16 cellular contexts compared by ENCODE assay signal in the genomic region with DNA sequence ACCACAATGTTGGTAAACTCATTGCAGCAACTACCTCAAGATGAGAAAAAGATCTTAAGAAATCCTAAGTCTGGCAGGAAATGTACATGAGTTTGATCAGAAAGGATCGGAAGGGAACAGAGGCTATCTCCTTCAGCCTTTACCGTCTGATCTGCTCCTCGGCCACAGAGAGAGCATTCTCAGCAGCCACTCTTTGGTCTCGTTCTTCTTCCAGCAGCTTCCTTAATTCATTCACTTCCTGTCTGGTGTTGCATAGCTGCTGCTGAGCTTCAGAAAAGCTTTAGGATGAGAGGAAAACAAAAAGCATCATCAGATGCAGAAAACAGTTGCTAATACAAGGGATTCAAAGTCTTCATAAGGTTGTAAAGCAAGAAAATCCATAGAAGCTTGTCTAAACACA. TPM values are rescaled to one million over a fixed set of nuclear protein-coding genes. Genes with fewer than 3 reads are reported as not detected.
DNase-seq lines count a peak whose midpoint lies in the region; TF ChIP-seq lines count a peak whose summit lies in the region.
"Had no signal": no experiment of that assay in that cellular context is flagged by ENCODE, and none has a peak within 500 bp of the region (broad histone marks: within the 10 kb centered on the region; RNA-seq: fewer than 3 reads in every experiment).

No MANE protein-coding gene starts in this region.

- peak; percentile 33 for DNase-seq in Ammon's horn (ENCODE audit: low spot score)
- DNase-seq in HL-60 (ENCODE audit: low read depth in 1 of 2, low spot score in 1 of 2), result peak in 1 of 2 experiments; percentile 57
- DNase-seq in medulla oblongata (ENCODE audit: extremely low spot score), result peak; percentile 37
- DNase-seq in esophagus muscularis mucosa (ENCODE audit: extremely low spot score), result no peak
- no peak for DNase-seq in DMS153 treated with DMSO at 0.1 percent for 48 hours (lab: John Stamatoyannopoulos, UW; ENCODE audit: unreplicated experiment)
- no peak for DNase-seq in G401 (ENCODE audit: low spot score)
- DNase-seq in hepatocyte (ENCODE audit: low spot score), result no peak
- DNase-seq: COR-L47; DMS53; NCI-H187; NCI-H446; NK-92 treated with Interleukin-12 subunit alpha and Interleukin-12 subunit beta, amount 100 ng/mL, for 24 hours; SK-N-SH had no signal

- H3K27me3 ChIP-seq in HL-60 (ENCODE audit: insufficient read depth, poor library complexity, severe bottlenecking) (no peaks in the 10 kb centered on the region), esophagus muscularis mucosa (no peaks in the 10 kb centered on the region), hepatocyte (no peaks in the 10 kb centered on the region)

- no peak for TF ChIP-seq POLR2A in esophagus muscularis mucosa (IDR thresholded peaks at IDR 0.05; ENCODE audit: low read depth)

- no peak overlapping the region for H3K4me3 ChIP-seq in HL-60 (replicated peaks; ENCODE audit: insufficient read depth, low read length)
- H3K4me3 ChIP-seq in esophagus muscularis mucosa, result no peak overlapping the region
- H3K4me3 ChIP-seq in hepatocyte, result no peak overlapping the region
- H3K4me3 ChIP-seq: A549, HAP-1 had no signal

- no peak overlapping the region for H3K4me2 ChIP-seq in hepatocyte
- H3K4me2 ChIP-seq: A549, SK-N-SH had no signal

- peaks cover 56 to 100% (median 71%) of the 10 kb centered on the region in 4 donors for H3K36me3 ChIP-seq in esophagus muscularis mucosa
- peaks cover 4% of the 10 kb centered on the region for H3K36me3 ChIP-seq in hepatocyte (replicated peaks; ENCODE audit: insufficient read depth, low read depth)

- WGBS in esophagus muscularis mucosa, result 77% methylated on average over 4 of the region's 4 CpGs
- 90% methylated on average over 4 of the region's 4 CpGs for WGBS in hepatocyte (ENCODE audit: low lambda C conversion rate, missing lambda C conversion rate)

- no peaks in the 10 kb centered on the region for H3K9me2 ChIP-seq in hepatocyte (replicated peaks; ENCODE audit: insufficient read depth)
- H3K9me2 ChIP-seq: SK-N-SH had no signal

- H3K9me3 ChIP-seq in esophagus muscularis mucosa (no peaks in the 10 kb centered on the region), hepatocyte (ENCODE audit: low read depth) (no peaks in the 10 kb centered on the region)
- H3K9me3 ChIP-seq: A549, HAP-1, SK-N-SH had no signal

- TF ChIP-seq EP300 in esophagus muscularis mucosa (IDR thresholded peaks at IDR 0.05), result no peak

- peak overlapping the region; percentile 38 for H3K27ac ChIP-seq in HL-60 (replicated peaks)
- peak overlapping the region; percentile 13 for H3K27ac ChIP-seq in angular gyrus (ENCODE audit: low read depth, low read length)
- peak overlapping the region in 1 of 4 donors; percentile 9 for H3K27ac ChIP-seq in esophagus muscularis mucosa (replicated peaks in 1 of 4)
- no peak overlapping the region for H3K27ac ChIP-seq in hepatocyte
- H3K27ac ChIP-seq: A549 had no signal

- no peaks in the 10 kb centered on the region for H3K79me2 ChIP-seq in hepatocyte

- H3K4me1 ChIP-seq in esophagus muscularis mucosa (no peaks in the 10 kb centered on the region), hepatocyte (ENCODE audit: insufficient read depth) (no peaks in the 10 kb centered on the region)
- H3K4me1 ChIP-seq: A549, HAP-1 had no signal

- no peaks in the 10 kb centered on the region for H4K20me1 ChIP-seq in hepatocyte (ENCODE audit: insufficient read depth, poor library complexity, severe bottlenecking)

- no peak overlapping the region for H2AFZ ChIP-seq in hepatocyte

- intact Hi-C loops in esophagus muscularis mucosa (cut with DNase I), result no loop called here

- TF ChIP-seq CTCF in HL-60 (IDR thresholded peaks at IDR 0.05; ENCODE audit: insufficient read depth, low read length) (no peak), esophagus muscularis mucosa (IDR thresholded peaks at IDR 0.05) (no peak), hepatocyte (IDR thresholded peaks at IDR 0.05; ENCODE audit: poor library complexity) (no peak)

- in situ Hi-C loops in G401 (cut with HindIII; ENCODE audit: low sequenced_read_pairs), result no loop called here

RNA-seq across cellular contexts. Expression of gene HCLS1, which starts 6.6 kb away (rescaled TPM):
- total RNA-seq in esophagus muscularis mucosa (10 to 100 TPM; 20.5 to 71.7 (median 35.5) TPM), hepatocyte (1.3 TPM in 2 replicates)
- total RNA-seq in G401 (2014; rRNA removed; shearing (Covaris generic)), result not detected in 2 replicates
- 1.1 TPM in 1 of 2 replicates, not detected in the other for polyA plus RNA-seq in hepatocyte

Comparison
In these comparisons a context has a peak if more than half of its experiments do, and no peak if none do; other contexts are left out.
1. DNase-seq: peak in Ammon's horn (single experiment) and medulla oblongata (single experiment); none in esophagus muscularis mucosa (single experiment), DMS153 treated with DMSO at 0.1 percent for 48 hours (single experiment), G401 (single experiment) and hepatocyte (single experiment).